10 cellular contexts compared by ENCODE assay signal in genomic region chr19:54532528-54532927, GRCh38. TPM values are rescaled to one million over a fixed set of nuclear protein-coding genes. Genes with fewer than 3 reads are reported as not detected.
DNase-seq lines count a peak whose midpoint lies in the region; ATAC-seq and TF ChIP-seq lines count a peak whose summit lies in the region.
"Had no signal": no experiment of that assay in that cellular context is flagged by ENCODE, and none has a peak within 500 bp of the region (broad histone marks: within the 10 kb centered on the region; RNA-seq: fewer than 3 reads in every experiment).

No MANE protein-coding gene starts in this region.

- peak; percentile 6 for DNase-seq in activated naive CD4-positive, alpha-beta T cell treated with anti-CD3 and anti-CD28 coated beads for 36 hours
- no peak for DNase-seq in activated naive CD4-positive, alpha-beta T cell treated with Interleukin-2 at 50 U/mL for 16 hours
- DNase-seq in left colon (no peak), glutamatergic neuron (no peak)
- no peak for DNase-seq in CD4-positive, alpha-beta T cell

- H3K4me3 Mint-ChIP-seq in activated naive CD4-positive, alpha-beta T cell treated with anti-CD3 and anti-CD28 coated beads for 36 hours, result no peak overlapping the region
- H3K4me3 Mint-ChIP-seq in T-helper 1 cell treated with Interleukin-12 subunit alpha and Interleukin-12 subunit beta and Interleukin-4 antibody, amounts not matched to agents 30 μg/mL and 1 μg/mL, for 36 hours, result peak overlapping the region; percentile 42
- H3K4me3 Mint-ChIP-seq in stimulated activated naive CD8-positive, alpha-beta T cell treated with anti-CD3 and anti-CD28 coated beads, Interleukin-15, Interleukin-2, amounts not matched to agents 100 ng/mL and 50 ng/mL, for 24 hours, result peak overlapping the region; percentile 51
- no peak overlapping the region for H3K4me3 Mint-ChIP-seq in glutamatergic neuron (ENCODE audit: unreplicated experiment)
- H3K4me3 Mint-ChIP-seq in CD4-positive, alpha-beta T cell, result no peak overlapping the region
- H3K4me3 Mint-ChIP-seq: activated naive CD8-positive, alpha-beta T cell had no signal

- H3K27me3 ChIP-seq in CD4-positive, alpha-beta T cell (ENCODE audit: control insufficient read depth, insufficient read depth, low read length), result peaks cover 30% of the 10 kb centered on the region

- ATAC-seq in HG02678 (IDR thresholded peaks at IDR 0.05; ENCODE audit: unreplicated experiment) (peak; percentile 63), left colon (no peak)
- ATAC-seq in CD4-positive, alpha-beta T cell (ENCODE audit: poor library complexity), result no peak

- CTCF ChIA-PET in activated naive CD4-positive, alpha-beta T cell treated with anti-CD3 and anti-CD28 coated beads for 36 hours (lab: Charles Lee), result no interaction called here
- CTCF ChIA-PET in CD4-positive, alpha-beta T cell (lab: Charles Lee), result no interaction called here

- H3K36me3 Mint-ChIP-seq in activated naive CD4-positive, alpha-beta T cell treated with anti-CD3 and anti-CD28 coated beads for 36 hours (ENCODE audit: low read depth), result peaks cover 2% of the 10 kb centered on the region
- H3K36me3 Mint-ChIP-seq in T-helper 1 cell treated with Interleukin-12 subunit alpha and Interleukin-12 subunit beta and Interleukin-4 antibody, amounts not matched to agents 30 μg/mL and 1 μg/mL, for 36 hours (ENCODE audit: low read depth), result peaks cover 2% of the 10 kb centered on the region
- no peaks in the 10 kb centered on the region for H3K36me3 Mint-ChIP-seq in stimulated activated naive CD8-positive, alpha-beta T cell treated with anti-CD3 and anti-CD28 coated beads, Interleukin-15, Interleukin-2, amounts not matched to agents 100 ng/mL and 50 ng/mL, for 24 hours (ENCODE audit: low read depth)
- no peaks in the 10 kb centered on the region for H3K36me3 Mint-ChIP-seq in glutamatergic neuron (ENCODE audit: unreplicated experiment)
- no peaks in the 10 kb centered on the region for H3K36me3 Mint-ChIP-seq in CD4-positive, alpha-beta T cell (ENCODE audit: low read depth)
- H3K36me3 Mint-ChIP-seq: activated naive CD8-positive, alpha-beta T cell; T-cell had no signal

- intact Hi-C loops in activated naive CD4-positive, alpha-beta T cell treated with anti-CD3 and anti-CD28 coated beads for 36 hours (cut with micrococcal nuclease), result no loop called here
- intact Hi-C loops in left colon (cut with DNase I, micrococcal nuclease), result no loop called here
- intact Hi-C loops in CD4-positive, alpha-beta T cell (cut with DNase I, micrococcal nuclease), result no loop called here

- H3K27ac ChIP-seq in CD4-positive, alpha-beta T cell (ENCODE audit: low read depth, low read length), result no peak overlapping the region

- H3K27me3 Mint-ChIP-seq in activated naive CD4-positive, alpha-beta T cell treated with anti-CD3 and anti-CD28 coated beads for 36 hours (ENCODE audit: low read depth), result peaks cover 57% of the 10 kb centered on the region
- peaks cover 43% of the 10 kb centered on the region for H3K27me3 Mint-ChIP-seq in T-helper 1 cell treated with Interleukin-12 subunit alpha and Interleukin-12 subunit beta and Interleukin-4 antibody, amounts not matched to agents 30 μg/mL and 1 μg/mL, for 36 hours (ENCODE audit: low read depth)
- peaks cover 40% of the 10 kb centered on the region for H3K27me3 Mint-ChIP-seq in stimulated activated naive CD8-positive, alpha-beta T cell treated with anti-CD3 and anti-CD28 coated beads, Interleukin-15, Interleukin-2, amounts not matched to agents 100 ng/mL and 50 ng/mL, for 24 hours
- H3K27me3 Mint-ChIP-seq in glutamatergic neuron (ENCODE audit: unreplicated experiment), result peaks cover 5% of the 10 kb centered on the region
- peaks cover 70% of the 10 kb centered on the region for H3K27me3 Mint-ChIP-seq in CD4-positive, alpha-beta T cell

- POLR2A ChIA-PET in CD4-positive, alpha-beta T cell (lab: Charles Lee), result no interaction called here

- no peak overlapping the region for H3K27ac Mint-ChIP-seq in activated naive CD4-positive, alpha-beta T cell treated with anti-CD3 and anti-CD28 coated beads for 36 hours
- H3K27ac Mint-ChIP-seq in T-helper 1 cell treated with Interleukin-12 subunit alpha and Interleukin-12 subunit beta and Interleukin-4 antibody, amounts not matched to agents 30 μg/mL and 1 μg/mL, for 36 hours, result peak overlapping the region; percentile 9
- no peak overlapping the region for H3K27ac Mint-ChIP-seq in stimulated activated naive CD8-positive, alpha-beta T cell treated with anti-CD3 and anti-CD28 coated beads, Interleukin-15, Interleukin-2, amounts not matched to agents 100 ng/mL and 50 ng/mL, for 24 hours
- H3K27ac Mint-ChIP-seq in glutamatergic neuron (ENCODE audit: unreplicated experiment), result no peak overlapping the region
- H3K27ac Mint-ChIP-seq in CD4-positive, alpha-beta T cell, result no peak overlapping the region
- H3K27ac Mint-ChIP-seq: activated naive CD8-positive, alpha-beta T cell; T-cell had no signal

- peaks cover 2% of the 10 kb centered on the region for H3K9me3 Mint-ChIP-seq in activated naive CD4-positive, alpha-beta T cell treated with anti-CD3 and anti-CD28 coated beads for 36 hours
- peaks cover 7% of the 10 kb centered on the region for H3K9me3 Mint-ChIP-seq in T-helper 1 cell treated with Interleukin-12 subunit alpha and Interleukin-12 subunit beta and Interleukin-4 antibody, amounts not matched to agents 30 μg/mL and 1 μg/mL, for 36 hours
- H3K9me3 Mint-ChIP-seq in stimulated activated naive CD8-positive, alpha-beta T cell treated with anti-CD3 and anti-CD28 coated beads, Interleukin-15, Interleukin-2, amounts not matched to agents 100 ng/mL and 50 ng/mL, for 24 hours, result no peaks in the 10 kb centered on the region
- H3K9me3 Mint-ChIP-seq in glutamatergic neuron (ENCODE audit: unreplicated experiment), result no peaks in the 10 kb centered on the region
- no peaks in the 10 kb centered on the region for H3K9me3 Mint-ChIP-seq in CD4-positive, alpha-beta T cell
- H3K9me3 Mint-ChIP-seq: T-cell had no signal

- no peak for TF ChIP-seq CTCF in glutamatergic neuron (IDR thresholded peaks at IDR 0.05; ENCODE audit: partially characterized antibody, unreplicated experiment)
- TF ChIP-seq CTCF in CD4-positive, alpha-beta T cell (IDR thresholded peaks at IDR 0.05), result no peak

- H3K9me3 ChIP-seq in CD4-positive, alpha-beta T cell (ENCODE audit: control insufficient read depth, low read length), result no peaks in the 10 kb centered on the region

- H3K4me1 Mint-ChIP-seq in activated naive CD4-positive, alpha-beta T cell treated with anti-CD3 and anti-CD28 coated beads for 36 hours (ENCODE audit: low read depth), result peaks cover 9% of the 10 kb centered on the region
- H3K4me1 Mint-ChIP-seq in T-helper 1 cell treated with Interleukin-12 subunit alpha and Interleukin-12 subunit beta and Interleukin-4 antibody, amounts not matched to agents 30 μg/mL and 1 μg/mL, for 36 hours (ENCODE audit: low read depth), result peaks cover 28% of the 10 kb centered on the region
- peaks cover 21% of the 10 kb centered on the region for H3K4me1 Mint-ChIP-seq in stimulated activated naive CD8-positive, alpha-beta T cell treated with anti-CD3 and anti-CD28 coated beads, Interleukin-15, Interleukin-2, amounts not matched to agents 100 ng/mL and 50 ng/mL, for 24 hours (ENCODE audit: low read depth)
- H3K4me1 Mint-ChIP-seq in glutamatergic neuron (ENCODE audit: low read depth, unreplicated experiment), result no peaks in the 10 kb centered on the region
- no peaks in the 10 kb centered on the region for H3K4me1 Mint-ChIP-seq in CD4-positive, alpha-beta T cell (ENCODE audit: low read depth)

RNA-seq across cellular contexts. Expression of gene LAIR2, which starts 29.9 kb away (rescaled TPM):
- under 1 TPM; 0.45 to 0.69 TPM for total RNA-seq in activated naive CD4-positive, alpha-beta T cell treated with anti-CD3 and anti-CD28 coated beads for 36 hours
- total RNA-seq in left colon (not detected), glutamatergic neuron (ENCODE audit: unreplicated experiment) (not detected)
- total RNA-seq in CD4-positive, alpha-beta T cell, result 1 to 10 TPM in 1 of 2 experiments, not detected in 1; 1.2 TPM

RNA-seq across cellular contexts. Expression of gene LILRA2, which starts 41.1 kb away (rescaled TPM):
- not detected for total RNA-seq in activated naive CD4-positive, alpha-beta T cell treated with anti-CD3 and anti-CD28 coated beads for 36 hours
- total RNA-seq in left colon (1 to 10 TPM in 1 of 2 donors, under 1 TPM in 1; 0.55 to 1.1 TPM), glutamatergic neuron (ENCODE audit: unreplicated experiment) (not detected)
- under 1 TPM; 0.78 to 0.91 TPM for total RNA-seq in CD4-positive, alpha-beta T cell

RNA-seq across cellular contexts. Expression of gene CDC42EP5, which starts 59.4 kb away (rescaled TPM):
- not detected for total RNA-seq in activated naive CD4-positive, alpha-beta T cell treated with anti-CD3 and anti-CD28 coated beads for 36 hours
- total RNA-seq in left colon, result 100 to 1,000 TPM; 501 to 569 TPM
- not detected for total RNA-seq in glutamatergic neuron (ENCODE audit: unreplicated experiment)
- not detected for total RNA-seq in CD4-positive, alpha-beta T cell

Comparison
In these comparisons a context has a peak if more than half of its experiments do, and no peak if none do; other contexts are left out.
1. H3K4me3 Mint-ChIP-seq: peak in T-helper 1 cell treated with Interleukin-12 subunit alpha and Interleukin-12 subunit beta and Interleukin-4 antibody, amounts not matched to agents 30 μg/mL and 1 μg/mL, for 36 hours (single experiment) and stimulated activated naive CD8-positive, alpha-beta T cell treated with anti-CD3 and anti-CD28 coated beads, Interleukin-15, Interleukin-2, amounts not matched to agents 100 ng/mL and 50 ng/mL, for 24 hours (single experiment); none in activated naive CD4-positive, alpha-beta T cell treated with anti-CD3 and anti-CD28 coated beads for 36 hours (single experiment), glutamatergic neuron (single experiment) and CD4-positive, alpha-beta T cell (single experiment).
2. RNA of gene CDC42EP5, which starts 59.4 kb away (total RNA-seq): 501 to 569 TPM in left colon; not detected in activated naive CD4-positive, alpha-beta T cell treated with anti-CD3 and anti-CD28 coated beads for 36 hours, not detected in glutamatergic neuron (single experiment) and not detected in CD4-positive, alpha-beta T cell; every median in the first group is over 100 times any median in the second.